In genomic region chr11:83034673-83035014, GRCh38 we compare ENCODE assay signal across 10 cellular contexts. TPM values are rescaled to one million over a fixed set of nuclear protein-coding genes. Genes with fewer than 3 reads are reported as not detected.
DNase-seq lines count a peak whose midpoint lies in the region; ATAC-seq and TF ChIP-seq lines count a peak whose summit lies in the region.
"Had no signal": no experiment of that assay in that cellular context is flagged by ENCODE, and none has a peak within 500 bp of the region (broad histone marks: within the 10 kb centered on the region; RNA-seq: fewer than 3 reads in every experiment).

No MANE protein-coding gene starts in this region.

- H3K36me3 ChIP-seq in RWPE2 (ENCODE audit: low read depth) (no peaks in the 10 kb centered on the region), stomach (no peaks in the 10 kb centered on the region)
- H3K36me3 ChIP-seq in CD8-positive, alpha-beta memory T cell (ENCODE audit: insufficient read depth, low read length) = no peaks in the 10 kb centered on the region

- H3K4me1 Mint-ChIP-seq in CD8-positive, alpha-beta memory T cell = peaks cover 24 to 43% (median 37%) of the 10 kb centered on the region in 3 donors

- H3K9me3 Mint-ChIP-seq in CD8-positive, alpha-beta memory T cell = no peaks in the 10 kb centered on the region

- H3K4me1 ChIP-seq in RWPE2 (ENCODE audit: insufficient read depth, poor library complexity, severe bottlenecking) (peaks cover 21% of the 10 kb centered on the region), right cardiac atrium (ENCODE audit: control insufficient read depth, insufficient read depth, low read length) (peaks cover 15% of the 10 kb centered on the region), stomach (peaks cover 16 to 50% (median 31%) of the 10 kb centered on the region in 4 donors)
- H3K4me1 ChIP-seq in CD8-positive, alpha-beta memory T cell (ENCODE audit: insufficient read depth, low read length) = peaks cover 20% of the 10 kb centered on the region

- H3K4me3 Mint-ChIP-seq in CD8-positive, alpha-beta memory T cell = no peak overlapping the region

- CTCF ChIA-PET in CD8-positive, alpha-beta memory T cell (lab: Charles Lee) = no interaction called here

- H3K36me3 Mint-ChIP-seq in CD8-positive, alpha-beta memory T cell = peaks cover 3 to 16% (median 13%) of the 10 kb centered on the region in 3 donors

- no peaks in the 10 kb centered on the region for H3K27me3 Mint-ChIP-seq in CD8-positive, alpha-beta memory T cell

- POLR2A ChIA-PET in CD8-positive, alpha-beta memory T cell (lab: Charles Lee) = no interaction called here

- no peak for TF ChIP-seq POLR2A in stomach (IDR thresholded peaks at IDR 0.05)

- ATAC-seq in GM21529 (IDR thresholded peaks at IDR 0.05; ENCODE audit: unreplicated experiment) = peak; percentile 37
- ATAC-seq in RWPE2 (ENCODE audit: low read depth) = no peak
- ATAC-seq in right cardiac atrium = peak in 1 of 2 donors; percentile 24
- ATAC-seq in GM21619 (IDR thresholded peaks at IDR 0.05; ENCODE audit: unreplicated experiment) = no peak

- TF ChIP-seq EP300 in stomach (IDR thresholded peaks at IDR 0.05) = no peak

- H3K27ac ChIP-seq in RWPE2 (ENCODE audit: poor library complexity, severe bottlenecking) = peak overlapping the region; percentile 53
- peak overlapping the region; percentile 38 for H3K27ac ChIP-seq in right cardiac atrium (ENCODE audit: low read length)
- peak overlapping the region in 4 of 5 donors; percentile 35 to 73 (median 70) for H3K27ac ChIP-seq in stomach
- no peak overlapping the region for H3K27ac ChIP-seq in CD8-positive, alpha-beta memory T cell (ENCODE audit: low read depth, low read length)

- no peak overlapping the region for H3K27ac Mint-ChIP-seq in CD8-positive, alpha-beta memory T cell

- TF ChIP-seq CTCF in RWPE2 (IDR thresholded peaks at IDR 0.05; ENCODE audit: poor library complexity, severe bottlenecking) (no peak), stomach (IDR thresholded peaks at IDR 0.05) (no peak)

- no peaks in the 10 kb centered on the region for H3K27me3 ChIP-seq in RWPE2 (ENCODE audit: insufficient read depth, poor library complexity, severe bottlenecking)
- H3K27me3 ChIP-seq in right cardiac atrium (ENCODE audit: control insufficient read depth, insufficient read depth) = no peaks in the 10 kb centered on the region
- H3K27me3 ChIP-seq in stomach = no peaks in the 10 kb centered on the region
- no peaks in the 10 kb centered on the region for H3K27me3 ChIP-seq in CD8-positive, alpha-beta memory T cell (ENCODE audit: insufficient read depth, low read length, poor library complexity, severe bottlenecking)

- no peak for DNase-seq in RWPE2 (ENCODE audit: low spot score)
- DNase-seq in right cardiac atrium = no peak
- no peak for DNase-seq in stomach
- no peak for DNase-seq in amygdala (lab: John Stamatoyannopoulos, UW)
- DNase-seq in CD8-positive, alpha-beta memory T cell = no peak
- DNase-seq in SK-N-DZ (ENCODE audit: low spot score) = no peak
- DNase-seq: activated CD4-positive, alpha-beta T cell treated with anti-CD3 and anti-CD28 coated beads, Interleukin-2, amount 50 U/mL, for 1 hour; central memory CD4-positive, alpha-beta T cell had no signal

- no peak overlapping the region for H3K4me3 ChIP-seq in RWPE2 (ENCODE audit: severe bottlenecking)
- H3K4me3 ChIP-seq in right cardiac atrium (ENCODE audit: low read length) = no peak overlapping the region
- H3K4me3 ChIP-seq in stomach = peak overlapping the region in 2 of 4 donors; percentile 11 to 14
- no peak overlapping the region for H3K4me3 ChIP-seq in CD8-positive, alpha-beta memory T cell (ENCODE audit: low read length)

- H3K9me3 ChIP-seq in RWPE2 (ENCODE audit: severe bottlenecking) (no peaks in the 10 kb centered on the region), right cardiac atrium (ENCODE audit: control insufficient read depth, low read length) (no peaks in the 10 kb centered on the region), stomach (no peaks in the 10 kb centered on the region)
- H3K9me3 ChIP-seq in CD8-positive, alpha-beta memory T cell (ENCODE audit: low read length) = no peaks in the 10 kb centered on the region

- intact Hi-C loops in right cardiac atrium (cut with DNase I) = no loop called here
- intact Hi-C loops in stomach (cut with DNase I; ENCODE audit: low total_unique reads) = no loop called here

RNA-seq across cellular contexts. Expression of gene RAB30, which starts 37.1 kb away (rescaled TPM):
- 10 to 100 TPM; 22.3 to 30.6 (median 26.8) TPM for total RNA-seq in right cardiac atrium
- polyA plus RNA-seq in right cardiac atrium = 4.6 TPM
- total RNA-seq in stomach = 10 to 100 TPM in 1 of 5 donors, 1 to 10 TPM in 3, under 1 TPM in 1; 0.29 to 14.0 (median 3.9) TPM
- 1 to 10 TPM; 1.5 to 5.3 (median 2.2) TPM for polyA plus RNA-seq in stomach
- total RNA-seq in CD8-positive, alpha-beta memory T cell = 10 to 100 TPM; 15.7 to 17.1 TPM
- 5.1 TPM for polyA plus RNA-seq in CD8-positive, alpha-beta memory T cell
- polyA plus RNA-seq in SK-N-DZ (2014; cell fraction: cytosol; rRNA removed) = 14.3 and 19.0 TPM in 2 replicates
- polyA plus RNA-seq in SK-N-DZ (2014; cell fraction: nucleus; rRNA removed) = 9.9 and 12.7 TPM in 2 replicates
